In genomic region chr11:27635567-27636037, GRCh38 we compare ENCODE assay signal across 24 cellular contexts.
DNase-seq lines count a peak whose midpoint lies in the region; ATAC-seq and TF ChIP-seq lines count a peak whose summit lies in the region.
"Had no signal": no experiment of that assay in that cellular context is flagged by ENCODE, and none has a peak within 500 bp of the region (broad histone marks: within the 10 kb centered on the region; RNA-seq: fewer than 3 reads in every experiment).

No MANE protein-coding gene starts in this region.

- CTCF ChIA-PET in OCI-LY7 (lab: Charles Lee; ENCODE audit: unreplicated experiment), result no interaction called here

- H2BK15ac ChIP-seq in H9 (ENCODE audit: low read depth, low read length), result no peak overlapping the region

- H2AK5ac ChIP-seq in H9 (ENCODE audit: insufficient read length, low read length), result no peak overlapping the region

- H3K9me2 ChIP-seq in OCI-LY7 (ENCODE audit: insufficient read depth, low read length), result no peaks in the 10 kb centered on the region

- H3K27ac ChIP-seq in H9 (ENCODE audit: insufficient read length, low read depth, low read length), result peak overlapping the region; percentile 43
- H3K27ac ChIP-seq in HUES6 (ENCODE audit: low read depth, low read length), result peak overlapping the region; percentile 94
- H3K27ac ChIP-seq in OCI-LY7 (ENCODE audit: low read depth, low read length, poor library complexity, severe bottlenecking), result no peak overlapping the region
- H3K27ac ChIP-seq in caudate nucleus (ENCODE audit: low read depth, low read length), result no peak overlapping the region
- H3K27ac ChIP-seq: C4-2B, vagina had no signal

- H3K18ac ChIP-seq in H9 (ENCODE audit: insufficient read length, low read depth, low read length), result no peak overlapping the region

- no peaks in the 10 kb centered on the region for H3K79me1 ChIP-seq in H9 (ENCODE audit: insufficient read depth, low read depth, low read length, poor library complexity, severe bottlenecking)

- H3K79me2 ChIP-seq in H9 (ENCODE audit: insufficient read depth, low read length) (peaks cover 11% of the 10 kb centered on the region; the same call in 1 of the 2 replicates), OCI-LY7 (ENCODE audit: insufficient read depth, low read depth, low read length) (no peaks in the 10 kb centered on the region)

- peaks cover 7% of the 10 kb centered on the region; the same call in 1 of the 2 replicates for H3K4me1 ChIP-seq in H9 (ENCODE audit: insufficient read depth, low read length)
- peaks cover 20% of the 10 kb centered on the region for H3K4me1 ChIP-seq in HUES6 (ENCODE audit: control insufficient read depth, insufficient read depth, low read length)
- H3K4me1 ChIP-seq in OCI-LY7 (ENCODE audit: insufficient read depth, low read length, poor library complexity, severe bottlenecking), result no peaks in the 10 kb centered on the region
- H3K4me1 ChIP-seq: vagina had no signal

- TF ChIP-seq CTCF in H9 (conservative IDR thresholded peaks at IDR 0.05) (no peak), OCI-LY7 (conservative IDR thresholded peaks at IDR 0.05; ENCODE audit: low read length) (no peak)

- H3K9me3 ChIP-seq in H9 (ENCODE audit: control insufficient read depth, low read depth, low read length) (no peaks in the 10 kb centered on the region), HUES6 (ENCODE audit: control insufficient read depth, insufficient read depth, low read depth, low read length) (peaks cover 2% of the 10 kb centered on the region; the same call in 1 of the 2 replicates), OCI-LY7 (ENCODE audit: low read length) (0 out of 2 replicates have a peak, but pooled peaks cover 3% of the 10 kb centered on the region)
- H3K9me3 ChIP-seq: HAP-1, vagina had no signal

- H3K36me3 ChIP-seq in HUES6 (ENCODE audit: control insufficient read depth, insufficient read depth, low read length), result peaks cover 15% of the 10 kb centered on the region
- no peaks in the 10 kb centered on the region for H3K36me3 ChIP-seq in OCI-LY7 (ENCODE audit: insufficient read depth, low read length)
- H3K36me3 ChIP-seq: HAP-1, vagina had no signal

- H4K5ac ChIP-seq in H9 (ENCODE audit: insufficient read length, low read depth, low read length), result no peak overlapping the region

- no peak overlapping the region for H3K56ac ChIP-seq in H9 (ENCODE audit: insufficient read length, low read depth, low read length)

- no peak overlapping the region for H4K8ac ChIP-seq in H9 (replicated peaks; ENCODE audit: insufficient read length, low read depth, low read length)

- H3K9ac ChIP-seq in H9 (ENCODE audit: extremely low read depth, insufficient read length, low read length) (no peak overlapping the region), HUES6 (ENCODE audit: low read length) (peak overlapping the region; percentile 67)

- no TSS peak for BruUV-seq in OCI-LY7 (replicated peaks; lab: Mats Ljungman, UMichigan)

- no peak overlapping the region for H3K4ac ChIP-seq in H9 (ENCODE audit: low read depth, low read length)

- H2BK20ac ChIP-seq in H9 (ENCODE audit: low read depth, low read length, poor library complexity, severe bottlenecking), result no peak overlapping the region

- peaks cover 19 to 39% (median 30%) of the 10 kb centered on the region in 3 experiments for H3K36me3 Mint-ChIP-seq in H9 (ENCODE audit: insufficient read depth in 1 of 3, low read depth in 3 of 3)

- no peaks in the 10 kb centered on the region for H3K27me3 ChIP-seq in H9 (ENCODE audit: insufficient read depth, low read length)
- H3K27me3 ChIP-seq in HUES6 (ENCODE audit: control insufficient read depth, insufficient read depth, low read length), result no peaks in the 10 kb centered on the region
- H3K27me3 ChIP-seq: vagina had no signal

- DNase-seq in H9 (no peak), erythroblast (lab: John Stamatoyannopoulos, UW) (peak; percentile 30 to 49), OCI-LY7 (ENCODE audit: low spot score) (no peak), caudate nucleus (lab: John Stamatoyannopoulos, UW) (no peak), GM19240 (ENCODE audit: insufficient read length, low spot score) (no peak), OCI-M2 (lab: John Stamatoyannopoulos, UW; ENCODE audit: unreplicated experiment) (no peak)
- DNase-seq: ACHN; activated CD4-positive, CD25-positive, alpha-beta regulatory T cell; activated CD8-positive, alpha-beta T cell treated with anti-CD3 and anti-CD28 coated beads, Interleukin-2, amount 10 ng/mL, durations not matched to agents 7 days and 5 days; effector memory CD8-positive, alpha-beta T cell; MV-4-11; natural killer cell; NCI-H187 treated with DMSO at 0.1 percent for 48 hours; right cardiac atrium; stimulated activated CD4-positive, alpha-beta T cell treated with anti-CD3 and anti-CD28 coated beads, Interleukin-15, amount 100 ng/mL, for 24 hours; T-helper 9 cell had no signal

- WGBS in H9 (ENCODE audit: extremely low coverage, insufficient read length, low lambda C conversion rate), result no CpG with 5 or more reads among the region's 1 CpG

- no peak overlapping the region for H2BK12ac ChIP-seq in H9 (ENCODE audit: insufficient read length, low read depth, low read length)

- no peak overlapping the region for H3K4me2 ChIP-seq in H9 (ENCODE audit: insufficient read depth, insufficient read length, low read length)
- H3K4me2 ChIP-seq in OCI-LY7 (ENCODE audit: low read length), result no peak overlapping the region

- no peak for TF ChIP-seq POLR2A in erythroblast (IDR thresholded peaks at IDR 0.05; ENCODE audit: low read length)

- H3K4me3 Mint-ChIP-seq in H9, result peak overlapping the region in 1 of 2 experiments; percentile 100; a peak in 3 of 5 replicates
- H3K4me3 Mint-ChIP-seq: activated CD8-positive, alpha-beta T cell treated with anti-CD3 and anti-CD28 coated beads, Interleukin-2, amount 10 ng/mL, durations not matched to agents 7 days and 5 days; activated naive CD4-positive, alpha-beta T cell treated with anti-CD3 and anti-CD28 coated beads, Interleukin-2, amount 50 U/mL, for 24 hours; effector memory CD8-positive, alpha-beta T cell; natural killer cell had no signal

- H4K91ac ChIP-seq in H9 (ENCODE audit: insufficient read length, low read depth, low read length), result no peak overlapping the region

- H3K14ac ChIP-seq in H9 (ENCODE audit: insufficient read depth, low read length), result no peak overlapping the region

- H2BK5ac ChIP-seq in H9 (ENCODE audit: insufficient read length, low read length), result no peak overlapping the region

- peaks cover 0 to 8% of the 10 kb centered on the region in 2 experiments; a peak in 4 of 5 replicates for H3K9me3 Mint-ChIP-seq in H9

- H3K23me2 ChIP-seq in H9 (ENCODE audit: insufficient read length, low read depth, low read length, poor library complexity, severe bottlenecking), result no peaks in the 10 kb centered on the region

- H3K23ac ChIP-seq in H9 (ENCODE audit: insufficient read length, low read depth, low read length), result no peak overlapping the region

- H2BK120ac ChIP-seq in H9 (ENCODE audit: low read depth, low read length, poor library complexity, severe bottlenecking), result no peak overlapping the region

- H3K27me3 Mint-ChIP-seq in H9 (ENCODE audit: low read depth), result no peaks in the 10 kb centered on the region; the same call in 1 of the 2 replicates
- H3K27me3 Mint-ChIP-seq: activated naive CD4-positive, alpha-beta T cell treated with anti-CD3 and anti-CD28 coated beads, Interleukin-2, amount 50 U/mL, for 24 hours; effector memory CD8-positive, alpha-beta T cell had no signal

- intact Hi-C loops in OCI-LY7 (cut with micrococcal nuclease; ENCODE audit: unreplicated experiment), result no loop called here

- H4K20me1 ChIP-seq in H9 (ENCODE audit: control insufficient read depth, insufficient read depth, insufficient read length) (no peaks in the 10 kb centered on the region), OCI-LY7 (ENCODE audit: insufficient read depth, low read length) (no peaks in the 10 kb centered on the region)

- peaks cover 46 to 52% of the 10 kb centered on the region in 2 experiments for H3K4me1 Mint-ChIP-seq in H9
- H3K4me1 Mint-ChIP-seq: activated naive CD4-positive, alpha-beta T cell treated with anti-CD3 and anti-CD28 coated beads, Interleukin-2, amount 50 U/mL, for 24 hours; natural killer cell had no signal

- no peak overlapping the region for H3T11ph ChIP-seq in H9 (ENCODE audit: low read length)

- H2AFZ ChIP-seq in H9 (ENCODE audit: low read length) (no peak overlapping the region), OCI-LY7 (ENCODE audit: low read length) (no peak overlapping the region)

- H3K4me3 ChIP-seq in HUES6 (ENCODE audit: low read depth, low read length) (peak overlapping the region; percentile 36; the same call in 1 of the 2 replicates), OCI-LY7 (ENCODE audit: low read depth, low read length, poor library complexity, severe bottlenecking) (no peak overlapping the region)
- H3K4me3 ChIP-seq: HAP-1, K562, vagina had no signal

- POLR2A ChIA-PET in OCI-LY7 (lab: Charles Lee), result interaction anchor here (1.3 kb wide), 1 partner anchor 15 kb away, joined by 3 read pairs; no protein-coding TSS in a partner anchor

- ATAC-seq in GM18498 (IDR thresholded peaks at IDR 0.05; ENCODE audit: unreplicated experiment), result peak; percentile 50
- ATAC-seq: activated CD8-positive, alpha-beta T cell treated with anti-CD3 and anti-CD28 coated beads, Interleukin-2, amount 10 ng/mL, durations not matched to agents 7 days and 5 days; effector memory CD8-positive, alpha-beta T cell; K562; left lobe of liver; natural killer cell; right cardiac atrium had no signal

- peak overlapping the region in 2 of 3 experiments; percentile 41 to 99; a peak in 4 of 7 replicates for H3K27ac Mint-ChIP-seq in H9
- H3K27ac Mint-ChIP-seq: activated CD8-positive, alpha-beta T cell treated with anti-CD3 and anti-CD28 coated beads, Interleukin-2, amount 10 ng/mL, durations not matched to agents 7 days and 5 days; activated naive CD4-positive, alpha-beta T cell treated with anti-CD3 and anti-CD28 coated beads, Interleukin-2, amount 50 U/mL, for 24 hours; effector memory CD8-positive, alpha-beta T cell; natural killer cell had no signal

Comparison
In these comparisons a context has a peak if more than half of its experiments do, and no peak if none do; other contexts are left out.
1. DNase-seq: peak in erythroblast (2 of 2); none in H9 (single experiment), OCI-LY7 (single experiment), caudate nucleus (0 of 61), GM19240 (single experiment) and OCI-M2 (single experiment).
2. H3K27ac ChIP-seq: peak in H9 (single experiment) and HUES6 (single experiment); none in OCI-LY7 (single experiment) and caudate nucleus (single experiment).